ENCODE assay signal across 16 cellular contexts in genomic region chr2:240646061-240646899, GRCh38. TPM values are rescaled to one million over a fixed set of nuclear protein-coding genes. Genes with fewer than 3 reads are reported as not detected.
DNase-seq lines count a peak whose midpoint lies in the region; ATAC-seq and TF ChIP-seq lines count a peak whose summit lies in the region.
"Had no signal": no experiment of that assay in that cellular context is flagged by ENCODE, and none has a peak within 500 bp of the region (broad histone marks: within the 10 kb centered on the region; RNA-seq: fewer than 3 reads in every experiment).

No MANE protein-coding gene starts in this region.

- H3F3A ChIP-seq in SK-N-SH (replicated peaks; ENCODE audit: insufficient read depth), result no peaks in the 10 kb centered on the region

- peak; percentile 6 for DNase-seq in left ventricle myocardium inferior
- no peak for DNase-seq in Right ventricle myocardium superior
- DNase-seq in MV-4-11 (lab: John Stamatoyannopoulos, UW), result peak; percentile 60
- peak; percentile 52 for DNase-seq in central memory CD4-positive, alpha-beta T cell
- DNase-seq in stomach, result peak; percentile 25
- no peak for DNase-seq in T1000 (lab: John Stamatoyannopoulos, UW)
- no peak for DNase-seq in SK-N-SH
- no peak for DNase-seq in OCI-M1 (lab: John Stamatoyannopoulos, UW)
- DNase-seq: foreskin keratinocyte, NCI-H1436 treated with DMSO at 0.1 percent for 48 hours, NCI-H748 treated with DMSO at 0.1 percent for 48 hours, substantia nigra had no signal

- no peaks in the 10 kb centered on the region for H3K4me1 ChIP-seq in left ventricle myocardium inferior
- no peaks in the 10 kb centered on the region for H3K4me1 ChIP-seq in stomach
- H3K4me1 ChIP-seq in SK-N-SH (ENCODE audit: control insufficient read depth in 1 of 2, insufficient read depth in 2 of 2, low read depth in 1 of 2, low read length in 1 of 2), result no peaks in the 10 kb centered on the region; a peak in 1 of 4 replicates
- H3K4me1 ChIP-seq: foreskin keratinocyte had no signal

- H3K4me2 ChIP-seq in SK-N-SH, result no peak overlapping the region

- no peak for TF ChIP-seq POLR2A in stomach (IDR thresholded peaks at IDR 0.05)

- POLR2A ChIA-PET in SK-N-SH (lab: Yijun Ruan, JAX), result no interaction called here

- no peaks in the 10 kb centered on the region for H3K79me2 ChIP-seq in SK-N-SH (ENCODE audit: insufficient read depth)

- intact Hi-C loops in left ventricle myocardium inferior (cut with micrococcal nuclease), result no loop called here
- intact Hi-C loops in Right ventricle myocardium superior (cut with DNase I), result no loop called here
- intact Hi-C loops in stomach (cut with DNase I; ENCODE audit: low total_unique reads), result no loop called here

- H3K4me3 ChIP-seq in left ventricle myocardium inferior, result no peak overlapping the region
- H3K4me3 ChIP-seq in stomach, result no peak overlapping the region
- H3K4me3 ChIP-seq in SK-N-SH (ENCODE audit: low read depth in 2 of 2, low read length in 1 of 2), result no peak overlapping the region

- H2AFZ ChIP-seq in SK-N-SH (ENCODE audit: low read depth), result no peak overlapping the region

- no peak for TF ChIP-seq RAD21 in SK-N-SH (IDR thresholded peaks at IDR 0.05; ENCODE audit: low read length)

- WGBS in stomach, 5 donors, result 80 to 86% (median 83%) methylated on average over 30 to 37 of the region's 37 CpGs
- WGBS in SK-N-SH (ENCODE audit: low lambda C conversion rate), result 61% methylated on average over 27 of the region's 37 CpGs

- TF ChIP-seq CTCF in left ventricle myocardium inferior (IDR thresholded peaks at IDR 0.05; ENCODE audit: borderline replicate concordance) (no peak), stomach (IDR thresholded peaks at IDR 0.05) (no peak), SK-N-SH (IDR thresholded peaks at IDR 0.05) (no peak)

- H3K9me3 ChIP-seq in left ventricle myocardium inferior (replicated peaks) (no peaks in the 10 kb centered on the region), stomach (no peaks in the 10 kb centered on the region), SK-N-SH (no peaks in the 10 kb centered on the region)

- CTCF ChIA-PET in SK-N-SH (lab: Yijun Ruan, JAX), result interaction anchor here (1.3 kb wide), 1 partner anchor 194 kb away, joined by 3 read pairs; no protein-coding TSS in a partner anchor

- H3K36me3 ChIP-seq in left ventricle myocardium inferior (no peaks in the 10 kb centered on the region), stomach (no peaks in the 10 kb centered on the region), SK-N-SH (replicated peaks in 1 of 2; ENCODE audit: control insufficient read depth in 1 of 2, insufficient read depth in 2 of 2, low read length in 1 of 2) (no peaks in the 10 kb centered on the region)

- TF ChIP-seq EP300 in stomach (IDR thresholded peaks at IDR 0.05) (no peak), SK-N-SH (IDR thresholded peaks at IDR 0.05; ENCODE audit: borderline replicate concordance in 1 of 2, low read depth in 1 of 2, low read length in 1 of 2) (no peak)

- H3K27me3 ChIP-seq in left ventricle myocardium inferior (ENCODE audit: low read depth) (peaks cover 92% of the 10 kb centered on the region), stomach (peaks cover 0 to 92% (median 28%) of the 10 kb centered on the region in 3 donors), SK-N-SH (ENCODE audit: insufficient read depth) (no peaks in the 10 kb centered on the region; the same call in 1 of the 2 replicates)

- H3K27ac ChIP-seq in left ventricle myocardium inferior (replicated peaks) (no peak overlapping the region), stomach (no peak overlapping the region), SK-N-SH (ENCODE audit: low read depth in 2 of 2, low read length in 1 of 2) (no peak overlapping the region)
- H3K27ac ChIP-seq: foreskin keratinocyte had no signal

- no peaks in the 10 kb centered on the region for H4K20me1 ChIP-seq in SK-N-SH (ENCODE audit: insufficient read depth)

- no peak overlapping the region for H3K9ac ChIP-seq in SK-N-SH

- H3K9me2 ChIP-seq in SK-N-SH, result no peaks in the 10 kb centered on the region

- ATAC-seq in Right ventricle myocardium superior (ENCODE audit: poor library complexity), result no peak
- ATAC-seq: foreskin keratinocyte had no signal

TF ChIP-seq in SK-N-SH, 30 proteins besides CTCF, POLR2A, EP300 and RAD21:
- TF ChIP-seq FOXJ3 (CRISPR knock-in tag; IDR thresholded peaks at IDR 0.05), result no peak

RNA-seq across cellular contexts. Expression of gene GPR35, which starts 21.0 kb away (rescaled TPM):
- total RNA-seq in left ventricle myocardium inferior, result 1.3 TPM
- total RNA-seq in Right ventricle myocardium superior, result 2.0 TPM
- total RNA-seq in stomach, result 10 to 100 TPM; 11.7 to 68.9 (median 21.9) TPM
- 10 to 100 TPM in 1 of 3 donors, 1 to 10 TPM in 2; 8.5 to 12.8 (median 9.8) TPM for polyA plus RNA-seq in stomach
- polyA plus RNA-seq in SK-N-SH (2012; rRNA removed), result 1.2 and 1.3 TPM in 2 replicates
- 0.31 and 0.37 TPM in 2 replicates for polyA plus RNA-seq in SK-N-SH (2012; cell fraction: cytosol; rRNA removed)
- 8.6 and 12.4 TPM in 2 replicates for polyA plus RNA-seq in SK-N-SH (2012; cell fraction: nucleus; rRNA removed)
- total RNA-seq: SK-MEL-5 had no signal

RNA-seq across cellular contexts. Expression of gene AQP12B, which starts 36.4 kb away (rescaled TPM):
- total RNA-seq in left ventricle myocardium inferior (not detected), Right ventricle myocardium superior (not detected), stomach (under 1 TPM in 1 of 5 donors, not detected in 4; 0.89 TPM)
- polyA plus RNA-seq in stomach (under 1 TPM in 1 of 3 donors, not detected in 2; 0.46 TPM), SK-N-SH (2012; rRNA removed) (not detected in 2 replicates)
- polyA plus RNA-seq in SK-N-SH (2012; cell fraction: cytosol; rRNA removed), result not detected in 2 replicates
- 0.02 TPM in 1 of 2 replicates, not detected in the other for polyA plus RNA-seq in SK-N-SH (2012; cell fraction: nucleus; rRNA removed)
- total RNA-seq: CD4-positive, CD25-positive, alpha-beta regulatory T cell; foreskin keratinocyte; HT-29; right cardiac atrium; SK-MEL-5 had no signal
- polyA plus RNA-seq: CD4-positive, CD25-positive, alpha-beta regulatory T cell; foreskin keratinocyte; right cardiac atrium had no signal

RNA-seq across cellular contexts. Expression of gene AQP12A, which starts 45.4 kb away (rescaled TPM):
- total RNA-seq in left ventricle myocardium inferior (not detected), Right ventricle myocardium superior (not detected), stomach (not detected)
- polyA plus RNA-seq in stomach (not detected), SK-N-SH (2012; rRNA removed) (not detected in 2 replicates)
- not detected in 2 replicates for polyA plus RNA-seq in SK-N-SH (2012; cell fraction: cytosol; rRNA removed)
- not detected in 2 replicates for polyA plus RNA-seq in SK-N-SH (2012; cell fraction: nucleus; rRNA removed)
- total RNA-seq: CD4-positive, CD25-positive, alpha-beta regulatory T cell; foreskin keratinocyte; HT-29; right cardiac atrium; SK-MEL-5 had no signal
- polyA plus RNA-seq: CD4-positive, CD25-positive, alpha-beta regulatory T cell; foreskin keratinocyte; right cardiac atrium had no signal

RNA-seq across cellular contexts. Expression of gene CAPN10, which starts 59.7 kb away (rescaled TPM):
- total RNA-seq in left ventricle myocardium inferior, result 31.2 TPM
- total RNA-seq in Right ventricle myocardium superior, result 49.7 TPM
- total RNA-seq in stomach, result 100 to 1,000 TPM in 1 of 5 donors, 10 to 100 TPM in 4; 26.6 to 197 (median 58.3) TPM
- 10 to 100 TPM; 17.7 to 38.0 (median 23.3) TPM for polyA plus RNA-seq in stomach
- 24.0 and 28.1 TPM in 2 replicates for polyA plus RNA-seq in SK-N-SH (2012; rRNA removed)
- polyA plus RNA-seq in SK-N-SH (2012; cell fraction: cytosol; rRNA removed), result 7.5 and 13.2 TPM in 2 replicates
- 110 and 163 TPM in 2 replicates for polyA plus RNA-seq in SK-N-SH (2012; cell fraction: nucleus; rRNA removed)

Comparison
In these comparisons a context has a peak if more than half of its experiments do, and no peak if none do; other contexts are left out.
1. DNase-seq: peak in left ventricle myocardium inferior (single experiment), MV-4-11 (single experiment), central memory CD4-positive, alpha-beta T cell (single experiment) and stomach (single experiment); none in Right ventricle myocardium superior (single experiment), T1000 (single experiment), SK-N-SH (single experiment) and OCI-M1 (single experiment).